8 cellular contexts compared by ENCODE assay signal in genomic region chr2:238029853-238030252, GRCh38.
"Had no signal": no experiment of that assay in that cellular context is flagged by ENCODE, and none has a peak within 500 bp of the region (broad histone marks: within the 10 kb centered on the region; RNA-seq: fewer than 3 reads in every experiment).

No MANE protein-coding gene starts in this region.

- H3K9me3 ChIP-seq: HAP-1 had no signal

- FAIRE-seq: HTR-8/SVneo had no signal

- H3K9me3 Mint-ChIP-seq: HFFc6, IgD-negative memory B cell had no signal

- H3K4me3 ChIP-seq: GM23248, HAP-1 had no signal

- H3K27ac ChIP-seq: GM23248 had no signal

- H2AFZ ChIP-seq: GM23248 had no signal

- DNase-seq: GM23248, GOT3, H7, HFFc6 had no signal

- H3K9ac ChIP-seq: GM23248 had no signal

- H3K4me1 Mint-ChIP-seq: IgD-negative memory B cell had no signal

- H3K4me1 ChIP-seq: HAP-1 had no signal

- H3K4me3 Mint-ChIP-seq: HFFc6, IgD-negative memory B cell had no signal

- ATAC-seq: HCT116 had no signal

- H3K27ac Mint-ChIP-seq: HFFc6, IgD-negative memory B cell had no signal

- H3K27me3 Mint-ChIP-seq: IgD-negative memory B cell had no signal
